Comparison of ENCODE assay signal across 18 cellular contexts in genomic region chr5:172689801-172690200, GRCh38. TPM values are rescaled to one million over a fixed set of nuclear protein-coding genes. Genes with fewer than 3 reads are reported as not detected.
DNase-seq lines count a peak whose midpoint lies in the region; ATAC-seq and TF ChIP-seq lines count a peak whose summit lies in the region.
"Had no signal": no experiment of that assay in that cellular context is flagged by ENCODE, and none has a peak within 500 bp of the region (broad histone marks: within the 10 kb centered on the region; RNA-seq: fewer than 3 reads in every experiment).

No MANE protein-coding gene starts in this region.

- DNase-seq in esophagus squamous epithelium (lab: John Stamatoyannopoulos, UW): no peak
- no peak for DNase-seq in smooth muscle cell (lab: John Stamatoyannopoulos, UW; ENCODE audit: unreplicated experiment)
- DNase-seq in NCI-H187 treated with DMSO at 0.1 percent for 48 hours (lab: John Stamatoyannopoulos, UW): no peak
- DNase-seq in occipital lobe (lab: John Stamatoyannopoulos, UW): no peak
- DNase-seq: activated CD4-positive, alpha-beta T cell treated with anti-CD3 and anti-CD28 coated beads, Interleukin-2, amount 50 U/mL, for 1 hour; activated T-cell treated with anti-CD3 and anti-CD28 coated beads, Interleukin-2, amount 50 U/mL, for 24 hours; erythroblast; islet precursor cell; NCI-H1092 treated with DMSO at 0.1 percent for 48 hours; NCI-H2171 treated with DMSO at 0.1 percent for 48 hours; NCI-H748 treated with DMSO at 0.1 percent for 48 hours; retina; stimulated activated CD4-positive, alpha-beta T cell treated with anti-CD3 and anti-CD28 coated beads, Interleukin-1b, Interleukin-23, amount 100 ng/mL, for 48 hours had no signal

- H3K4me3 ChIP-seq in esophagus squamous epithelium (no peak overlapping the region), smooth muscle cell (no peak overlapping the region)

- TF ChIP-seq CTCF in C4-2B (conservative IDR thresholded peaks at IDR 0.05) (no peak), esophagus squamous epithelium (IDR thresholded peaks at IDR 0.05) (no peak), smooth muscle cell (IDR thresholded peaks at IDR 0.05; ENCODE audit: borderline replicate concordance, insufficient read depth, poor library complexity, severe bottlenecking) (no peak)

- H3K79me2 ChIP-seq in smooth muscle cell (ENCODE audit: low read depth): no peaks in the 10 kb centered on the region

- no peaks in the 10 kb centered on the region for H3K27me3 ChIP-seq in esophagus squamous epithelium
- no peaks in the 10 kb centered on the region for H3K27me3 ChIP-seq in smooth muscle cell (ENCODE audit: low read depth)

- no peak for TF ChIP-seq POLR2A in esophagus squamous epithelium (IDR thresholded peaks at IDR 0.05)

- intact Hi-C loops in esophagus squamous epithelium (cut with DNase I): no loop called here

- no peaks in the 10 kb centered on the region for H3F3A ChIP-seq in smooth muscle cell (ENCODE audit: low read depth)

- H2AFZ ChIP-seq in smooth muscle cell (ENCODE audit: low read depth): no peak overlapping the region

- H3K9me3 ChIP-seq in esophagus squamous epithelium (no peaks in the 10 kb centered on the region), smooth muscle cell (replicated peaks; ENCODE audit: low read depth) (no peaks in the 10 kb centered on the region)

- peak overlapping the region; percentile 23 for H3K9ac ChIP-seq in smooth muscle cell (ENCODE audit: low read depth)
- H3K9ac ChIP-seq: KMS-11 had no signal

- peak overlapping the region; percentile 91 for H3K27ac ChIP-seq in C4-2B
- peak overlapping the region in 3 of 4 donors; percentile 54 to 79 (median 60) for H3K27ac ChIP-seq in esophagus squamous epithelium
- peak overlapping the region; percentile 55 for H3K27ac ChIP-seq in smooth muscle cell (ENCODE audit: low read depth)
- H3K27ac ChIP-seq: KMS-11 had no signal

- H3K36me3 ChIP-seq in esophagus squamous epithelium: peaks cover 0 to 46% (median 0%) of the 10 kb centered on the region in 3 donors
- H3K36me3 ChIP-seq in smooth muscle cell (ENCODE audit: low read depth): no peaks in the 10 kb centered on the region

- peaks cover 3 to 76% (median 30%) of the 10 kb centered on the region in 3 donors for H3K4me1 ChIP-seq in esophagus squamous epithelium
- peaks cover under 1% of the 10 kb centered on the region for H3K4me1 ChIP-seq in smooth muscle cell (ENCODE audit: low read depth)

- H3K4me2 ChIP-seq in smooth muscle cell: no peak overlapping the region
- H3K4me2 ChIP-seq: KMS-11 had no signal

- 61 to 76% methylated on average over 2 to 6 of the region's 10 CpGs for WGBS in esophagus squamous epithelium, 2 donors
- 91% methylated on average over 6 of the region's 10 CpGs for WGBS in smooth muscle cell (ENCODE audit: low lambda C conversion rate)

- H4K20me1 ChIP-seq in smooth muscle cell (ENCODE audit: low read depth): no peaks in the 10 kb centered on the region

- ATAC-seq in HG02870 (IDR thresholded peaks at IDR 0.05; ENCODE audit: unreplicated experiment) (peak; percentile 13), HG03097 (IDR thresholded peaks at IDR 0.05; ENCODE audit: low FRiP score, unreplicated experiment) (no peak)
- ATAC-seq: SK-N-SH treated with all-trans-retinoic acid at 6 μM for 48 hours had no signal

RNA-seq across cellular contexts. Expression of gene NEURL1B, which starts 48.7 kb away (rescaled TPM):
- total RNA-seq in esophagus squamous epithelium (10 to 100 TPM; 11.9 to 18.8 (median 15.6) TPM), smooth muscle cell (10.0 and 17.7 TPM in 2 replicates), occipital lobe (19.2 TPM)
- polyA plus RNA-seq in smooth muscle cell: 3.1 and 3.7 TPM in 2 replicates
